In the genomic region with DNA sequence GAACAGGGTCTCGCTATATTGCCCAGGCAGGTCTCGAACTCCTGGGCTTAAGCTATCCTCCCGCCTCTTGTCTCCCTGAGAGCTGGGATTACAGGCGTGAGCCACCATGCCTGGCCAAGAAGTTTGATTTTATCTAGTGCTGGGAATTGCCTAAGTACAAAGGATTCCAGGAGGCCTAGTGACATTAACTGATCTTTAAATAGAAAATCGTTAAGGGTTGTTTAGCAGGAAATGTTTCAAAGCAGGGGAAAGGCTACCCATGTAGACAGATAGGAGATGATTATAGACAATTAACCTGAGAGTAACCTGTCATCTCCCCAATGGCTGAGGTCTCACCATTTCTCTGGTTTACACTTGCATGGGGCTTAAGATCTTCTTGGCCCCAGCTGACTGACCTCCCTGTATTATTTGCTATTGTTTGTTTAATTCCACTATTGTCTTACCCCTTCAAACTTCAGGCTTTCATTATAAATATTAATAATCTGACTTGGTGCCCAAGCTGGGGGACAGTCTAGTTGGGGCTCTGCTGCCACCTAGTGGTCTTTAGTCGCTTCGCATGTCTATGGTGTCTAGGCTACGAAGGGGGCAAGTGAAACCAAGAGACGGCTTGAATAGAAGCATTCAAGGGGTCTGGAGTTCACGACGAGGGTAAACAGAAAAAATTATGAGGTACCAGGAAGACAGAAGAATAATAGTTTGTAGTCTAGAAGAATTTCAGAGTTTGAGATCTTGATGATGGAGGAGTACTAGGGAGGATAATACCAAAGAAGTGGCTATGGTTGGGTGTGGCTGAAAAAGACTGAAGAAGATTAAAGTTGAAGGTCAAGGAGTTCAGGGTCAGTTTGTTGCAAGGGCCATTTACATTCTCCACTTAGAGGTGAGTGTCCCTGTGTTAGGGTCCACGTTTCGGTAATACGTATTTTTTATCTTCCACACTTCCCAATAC, we compare ENCODE assay signal across 8 cellular contexts. TPM values are rescaled to one million over a fixed set of nuclear protein-coding genes. Genes with fewer than 3 reads are reported as not detected.
DNase-seq lines count a peak whose midpoint lies in the region; ATAC-seq, FAIRE-seq and TF ChIP-seq lines count a peak whose summit lies in the region.

No MANE protein-coding gene starts in this region.

- no peaks in the 10 kb centered on the region for H3K36me3 ChIP-seq in thyroid gland

- WGBS in thyroid gland, 2 donors: 31 to 37% methylated on average over 14 of the region's 14 CpGs

- no peaks in the 10 kb centered on the region for H3K4me1 ChIP-seq in foreskin keratinocyte
- H3K4me1 ChIP-seq in thyroid gland: peaks cover 3 to 14% of the 10 kb centered on the region in 2 donors

- H3K9me3 ChIP-seq in thyroid gland: no peaks in the 10 kb centered on the region

- H3K4me3 ChIP-seq in thyroid gland (replicated peaks in 1 of 3): no peak overlapping the region

- H3K27ac ChIP-seq in foreskin keratinocyte (no peak overlapping the region), thyroid gland (peak overlapping the region in 1 of 3 donors; percentile 6)

- TF ChIP-seq POLR2A in thyroid gland (IDR thresholded peaks at IDR 0.05): no peak

- H3K27me3 ChIP-seq in foreskin keratinocyte: no peaks in the 10 kb centered on the region
- H3K27me3 ChIP-seq in thyroid gland: no peaks in the 10 kb centered on the region

- ATAC-seq in GM19351 (IDR thresholded peaks at IDR 0.05; ENCODE audit: unreplicated experiment) (peak; percentile 84), foreskin keratinocyte (peak; percentile 82), omental fat pad (ENCODE audit: low FRiP score) (peak; percentile 84)

- FAIRE-seq in HTR-8/SVneo (lab: Jason Lieb, UNC): no peak

- peak; percentile 94 for TF ChIP-seq CTCF in foreskin keratinocyte (conservative IDR thresholded peaks at IDR 0.05)
- TF ChIP-seq CTCF in omental fat pad (IDR thresholded peaks at IDR 0.05): peak in 1 of 3 donors; percentile 30
- TF ChIP-seq CTCF in thyroid gland (IDR thresholded peaks at IDR 0.05): peak; percentile 80 to 94 (median 85)

- DNase-seq in C1 segment of cervical spinal cord (lab: John Stamatoyannopoulos, UW): peak in 10 of 14 donors; percentile 1 to 49 (median 37)
- DNase-seq in HTR-8/SVneo (ENCODE audit: insufficient read length, low spot score): peak; percentile 50
- peak; percentile 80 for DNase-seq in RPMI8226
- peak; percentile 33 for DNase-seq in activated T-helper 9 cell treated with anti-CD3 and anti-CD28 coated beads, Interleukin-2, amount 50 U/mL, for 16 hours (ENCODE audit: low read depth)
- no peak for DNase-seq in foreskin keratinocyte
- DNase-seq in omental fat pad (ENCODE audit: low spot score): peak; percentile 49
- peak; percentile 60 to 64 for DNase-seq in thyroid gland

- intact Hi-C loops in thyroid gland (cut with DNase I): loop anchor here (2.0 to 5.0 kb wide), 2 partner anchors 91 to 174 kb away; no protein-coding TSS in a partner anchor

RNA-seq across cellular contexts. Expression of gene BPGM, which starts 40.4 kb away (rescaled TPM):
- total RNA-seq in foreskin keratinocyte (20.6 and 28.0 TPM in 2 replicates), omental fat pad (10 to 100 TPM in 3 of 4 donors, 1 to 10 TPM in 1; 6.6 to 20.0 (median 13.5) TPM), thyroid gland (10 to 100 TPM; 11.9 to 23.9 (median 15.7) TPM)
- polyA plus RNA-seq in foreskin keratinocyte: 16.8 and 20.6 TPM in 2 replicates

RNA-seq across cellular contexts. Expression of gene AKR1B15, which starts 57.3 kb away (rescaled TPM):
- not detected in 2 replicates for total RNA-seq in foreskin keratinocyte
- polyA plus RNA-seq in foreskin keratinocyte: not detected in 2 replicates
- total RNA-seq in omental fat pad: not detected
- 1 to 10 TPM in 1 of 4 donors, under 1 TPM in 1, not detected in 2; 0.56 to 1.2 TPM for total RNA-seq in thyroid gland

Comparison
In these comparisons a context has a peak if more than half of its experiments do, and no peak if none do; other contexts are left out.
1. DNase-seq: peak in C1 segment of cervical spinal cord (10 of 14), HTR-8/SVneo (single experiment), RPMI8226 (single experiment), activated T-helper 9 cell treated with anti-CD3 and anti-CD28 coated beads, Interleukin-2, amount 50 U/mL, for 16 hours (single experiment), omental fat pad (single experiment) and thyroid gland (2 of 2); none in foreskin keratinocyte (0 of 2).
2. Peak in every context shown above with its lines, with median percentiles within 50 percentile points of each other: ATAC-seq.